Comparison of ENCODE assay signal across 11 cellular contexts in the genomic region with DNA sequence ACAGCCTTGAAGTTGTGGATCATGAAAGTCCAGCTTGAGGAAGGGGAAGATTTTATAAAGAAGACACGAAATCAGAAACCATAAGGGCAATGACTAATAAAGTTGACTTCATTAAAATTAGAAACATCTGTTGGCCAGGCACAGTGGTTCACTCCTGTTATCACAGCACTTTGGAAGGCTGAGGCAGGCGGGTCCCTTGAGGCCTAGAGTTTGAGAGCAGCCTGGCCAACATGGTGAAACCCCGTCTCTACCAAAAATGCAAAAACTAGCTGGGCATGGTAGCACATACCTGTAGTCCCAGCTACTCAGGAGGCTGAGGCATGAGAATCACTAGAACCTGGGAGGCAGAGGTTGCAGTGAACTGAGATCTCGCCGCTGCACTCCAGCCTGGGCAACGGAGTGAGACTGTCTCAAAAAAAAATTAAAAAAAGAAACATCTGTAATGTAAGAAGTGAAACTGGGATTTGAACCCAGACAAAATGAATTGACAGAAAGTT. TPM values are rescaled to one million over a fixed set of nuclear protein-coding genes. Genes with fewer than 3 reads are reported as not detected.
DNase-seq lines count a peak whose midpoint lies in the region; ATAC-seq and TF ChIP-seq lines count a peak whose summit lies in the region.
"Had no signal": no experiment of that assay in that cellular context is flagged by ENCODE, and none has a peak within 500 bp of the region (broad histone marks: within the 10 kb centered on the region; RNA-seq: fewer than 3 reads in every experiment).

No MANE protein-coding gene starts in this region.

- no peaks in the 10 kb centered on the region for H3K36me3 ChIP-seq in CD8-positive, alpha-beta T cell (ENCODE audit: insufficient read depth, low read length)
- H3K36me3 ChIP-seq in MG63 = no peaks in the 10 kb centered on the region
- H3K36me3 ChIP-seq in testis (ENCODE audit: low read depth, missing control alignments) = no peaks in the 10 kb centered on the region
- H3K36me3 ChIP-seq: left lung had no signal

- no peak overlapping the region for H3K4me3 Mint-ChIP-seq in CD8-positive, alpha-beta T cell
- H3K4me3 Mint-ChIP-seq: CD8-positive, alpha-beta memory T cell had no signal

- H3K4me3 ChIP-seq in CD8-positive, alpha-beta T cell (ENCODE audit: low read depth, low read length) = no peak overlapping the region
- H3K4me3 ChIP-seq in MG63 = no peak overlapping the region
- H3K4me3 ChIP-seq in testis = no peak overlapping the region
- H3K4me3 ChIP-seq: left lung had no signal

- ATAC-seq in CD8-positive, alpha-beta T cell = no peak
- peak; percentile 51 for ATAC-seq in GM21576 (IDR thresholded peaks at IDR 0.05; ENCODE audit: unreplicated experiment)
- ATAC-seq in GM19328 (IDR thresholded peaks at IDR 0.05; ENCODE audit: unreplicated experiment) = no peak
- no peak for ATAC-seq in GM19455 (IDR thresholded peaks at IDR 0.05; ENCODE audit: unreplicated experiment)
- ATAC-seq: left lung had no signal

- CTCF ChIA-PET in CD8-positive, alpha-beta T cell (lab: Charles Lee) = interaction anchor here (0.6 kb wide), 2 partner anchors 8 to 118 kb away, joined by 3 read pairs; no protein-coding TSS in a partner anchor

- intact Hi-C loops in CD8-positive, alpha-beta T cell (cut with DNase I, micrococcal nuclease) = loop anchor here in 1 of 2 experiments (2.0 kb wide), 1 partner anchor 39 kb away; no protein-coding TSS in a partner anchor
- intact Hi-C loops in testis (cut with DNase I; ENCODE audit: low total_unique reads) = no loop called here

- no peak for TF ChIP-seq CTCF in CD8-positive, alpha-beta T cell (IDR thresholded peaks at IDR 0.05)
- TF ChIP-seq CTCF in testis (IDR thresholded peaks at IDR 0.05) = no peak

- no peak for DNase-seq in CD8-positive, alpha-beta T cell
- DNase-seq in MG63 (peak; percentile 10), hepatic stellate cell (ENCODE audit: low spot score) (peak; percentile 31), NCI-H1105 treated with DMSO at 0.1 percent for 48 hours (lab: John Stamatoyannopoulos, UW) (no peak), testis (no peak)
- DNase-seq: CD8-positive, alpha-beta memory T cell; left lung; NCI-H524 had no signal

- no peaks in the 10 kb centered on the region for H3K4me1 ChIP-seq in CD8-positive, alpha-beta T cell (ENCODE audit: insufficient read depth, low read length)
- H3K4me1 ChIP-seq in testis = no peaks in the 10 kb centered on the region
- H3K4me1 ChIP-seq: left lung had no signal

- no peaks in the 10 kb centered on the region for H3K27me3 ChIP-seq in CD8-positive, alpha-beta T cell (ENCODE audit: insufficient read depth, low read length)
- no peaks in the 10 kb centered on the region for H3K27me3 ChIP-seq in MG63
- H3K27me3 ChIP-seq in testis = no peaks in the 10 kb centered on the region
- H3K27me3 ChIP-seq: left lung had no signal

- H3K9me3 ChIP-seq in CD8-positive, alpha-beta T cell (ENCODE audit: low read length) = no peaks in the 10 kb centered on the region
- no peaks in the 10 kb centered on the region for H3K9me3 ChIP-seq in MG63
- H3K9me3 ChIP-seq in testis = no peaks in the 10 kb centered on the region
- H3K9me3 ChIP-seq: left lung had no signal

- no peaks in the 10 kb centered on the region for H3K36me3 Mint-ChIP-seq in CD8-positive, alpha-beta T cell
- H3K36me3 Mint-ChIP-seq: CD8-positive, alpha-beta memory T cell had no signal

- no peaks in the 10 kb centered on the region for H3K4me1 Mint-ChIP-seq in CD8-positive, alpha-beta T cell (ENCODE audit: low read depth)
- H3K4me1 Mint-ChIP-seq: CD8-positive, alpha-beta memory T cell had no signal

- 69 to 83% methylated on average over 6 of the region's 6 CpGs for WGBS in testis, 2 donors

- H3K27me3 Mint-ChIP-seq in CD8-positive, alpha-beta T cell (ENCODE audit: low read depth) = no peaks in the 10 kb centered on the region
- H3K27me3 Mint-ChIP-seq: CD8-positive, alpha-beta memory T cell had no signal

- no peak for TF ChIP-seq POLR2A in testis (IDR thresholded peaks at IDR 0.05)

- no peaks in the 10 kb centered on the region for H3K9me3 Mint-ChIP-seq in CD8-positive, alpha-beta T cell
- H3K9me3 Mint-ChIP-seq: CD8-positive, alpha-beta memory T cell had no signal

- H3K27ac ChIP-seq in CD8-positive, alpha-beta T cell (ENCODE audit: low read depth, low read length) = no peak overlapping the region
- H3K27ac ChIP-seq in testis = no peak overlapping the region
- H3K27ac ChIP-seq: left lung had no signal

- POLR2A ChIA-PET in CD8-positive, alpha-beta T cell (lab: Charles Lee) = no interaction called here

- peak overlapping the region; percentile 57 for H3K27ac Mint-ChIP-seq in CD8-positive, alpha-beta T cell

RNA-seq across cellular contexts. Expression of gene UBXN7, which starts 7.9 kb away (rescaled TPM):
- total RNA-seq in CD8-positive, alpha-beta T cell = 10 to 100 TPM; 72.5 to 80.1 TPM
- total RNA-seq in MG63 (2014; rRNA removed; shearing (Covaris generic); ENCODE audit: low replicate concordance) = 9.5 and 13.1 TPM in 2 replicates
- total RNA-seq in testis = 10 to 100 TPM; 40.4 to 49.1 TPM
- 40.2 TPM for polyA plus RNA-seq in testis (ENCODE audit: insufficient read depth, low read depth, low replicate concordance)

Comparison
In these comparisons a context has a peak if more than half of its experiments do, and no peak if none do; other contexts are left out.
1. DNase-seq: peak in MG63 (single experiment) and hepatic stellate cell (single experiment); none in CD8-positive, alpha-beta T cell (0 of 7), NCI-H1105 treated with DMSO at 0.1 percent for 48 hours (single experiment) and testis (single experiment).